In genomic region chr9:129632460-129632859, GRCh38 we compare ENCODE assay signal across 21 cellular contexts. TPM values are rescaled to one million over a fixed set of nuclear protein-coding genes. Genes with fewer than 3 reads are reported as not detected.
DNase-seq lines count a peak whose midpoint lies in the region; ATAC-seq and TF ChIP-seq lines count a peak whose summit lies in the region.
"Had no signal": no experiment of that assay in that cellular context is flagged by ENCODE, and none has a peak within 500 bp of the region (broad histone marks: within the 10 kb centered on the region; RNA-seq: fewer than 3 reads in every experiment).

No MANE protein-coding gene starts in this region.

- intact Hi-C loops in Right ventricle myocardium inferior (cut with DNase I) = no loop called here
- intact Hi-C loops in Right ventricle myocardium superior (cut with DNase I) = no loop called here
- intact Hi-C loops in IMR-90 (cut with micrococcal nuclease) = no loop called here

- WGBS in IMR-90 (ENCODE audit: extremely low coverage in 2 of 2, insufficient read length in 1 of 2), 2 experiments = no CpG with 5 or more reads among the region's 13 CpGs
- 93 to 96% methylated on average over 13 of the region's 13 CpGs for WGBS in endodermal cell (ENCODE audit: insufficient coverage in 1 of 2, insufficient read length in 1 of 2), 2 experiments

- H3K4me3 ChIP-seq in IMR-90 (ENCODE audit: insufficient read depth, low read depth, low read length) (no peak overlapping the region), endodermal cell (ENCODE audit: low read length) (no peak overlapping the region)
- H3K4me3 ChIP-seq: ascending aorta, transverse colon had no signal

- 0 out of 2 replicates have a peak overlapping the region, but pooled peaks have one; percentile 5 for H3K27ac ChIP-seq in IMR-90 (ENCODE audit: insufficient read depth, low read length)
- H3K27ac ChIP-seq in endodermal cell (ENCODE audit: low read depth, low read length) = no peak overlapping the region
- peak overlapping the region; percentile 9 for H3K27ac ChIP-seq in substantia nigra (ENCODE audit: low read depth, low read length, poor library complexity, severe bottlenecking)
- H3K27ac ChIP-seq: ascending aorta, transverse colon had no signal

- H3K56ac ChIP-seq in IMR-90 (ENCODE audit: extremely low read depth, insufficient read depth, low read length) = no peak overlapping the region

- peak overlapping the region; percentile 35 for H3K27ac Mint-ChIP-seq in endodermal cell

- TF ChIP-seq RAD21 in IMR-90 (IDR thresholded peaks at IDR 0.05; ENCODE audit: low read length) = no peak

- no peak overlapping the region for H4K5ac ChIP-seq in IMR-90 (ENCODE audit: low read depth, low read length)

- H4K91ac ChIP-seq in IMR-90 (ENCODE audit: insufficient read depth, low read depth, low read length) = no peak overlapping the region

- dilution Hi-C loops in IMR-90 (cut with HindIII; ENCODE audit: low sequenced_read_pairs, unreplicated experiment) = no loop called here

- H3K4me3 Mint-ChIP-seq in endodermal cell = no peak overlapping the region

- 0 out of 2 replicates have a peak overlapping the region, but pooled peaks have one; percentile 15 for H3K4ac ChIP-seq in IMR-90 (ENCODE audit: low read depth, low read length)

- TF ChIP-seq CTCF in IMR-90 (conservative IDR thresholded peaks at IDR 0.05; ENCODE audit: low read depth, low read length) (no peak), endodermal cell (conservative IDR thresholded peaks at IDR 0.05) (no peak)

- H4K8ac ChIP-seq in IMR-90 (ENCODE audit: low read depth in 2 of 2, low read length in 2 of 2) = peak overlapping the region in 1 of 2 experiments; percentile 42; a peak in 1 of 4 replicates

- ATAC-seq in Right ventricle myocardium inferior (no peak), Right ventricle myocardium superior (ENCODE audit: poor library complexity) (no peak), IMR-90 (ENCODE audit: low read depth) (no peak), GM21529 (IDR thresholded peaks at IDR 0.05; ENCODE audit: unreplicated experiment) (no peak)

- H3K4me1 ChIP-seq in IMR-90 (ENCODE audit: control insufficient read depth, insufficient read depth, low read length) (peaks cover 39% of the 10 kb centered on the region), endodermal cell (ENCODE audit: control insufficient read depth, insufficient read depth, low read length) (no peaks in the 10 kb centered on the region)

- no peak overlapping the region for H3K18ac ChIP-seq in IMR-90 (ENCODE audit: low read depth, low read length)

- peaks cover 10% of the 10 kb centered on the region for H3K4me1 Mint-ChIP-seq in endodermal cell

- H2BK15ac ChIP-seq in IMR-90 (ENCODE audit: low read depth, low read length) = no peak overlapping the region

- peaks cover 41% of the 10 kb centered on the region for H3K9me1 ChIP-seq in IMR-90 (ENCODE audit: insufficient read depth, low read length)

- BruUV-seq in IMR-90 (replicated peaks; lab: Mats Ljungman, UMichigan) = no TSS peak

- H3K14ac ChIP-seq in IMR-90 (replicated peaks; ENCODE audit: low read depth, low read length) = no peak overlapping the region

- H3K9me3 Mint-ChIP-seq in endodermal cell = no peaks in the 10 kb centered on the region

- H2BK5ac ChIP-seq in IMR-90 (ENCODE audit: low read depth, low read length, poor library complexity, severe bottlenecking) = peak overlapping the region; percentile 1

- peaks cover 94% of the 10 kb centered on the region for H4K20me1 ChIP-seq in IMR-90 (ENCODE audit: insufficient read depth, low read length)

- TF ChIP-seq POLR2A in IMR-90 (IDR thresholded peaks at IDR 0.05; ENCODE audit: low read depth, low read length) = no peak

- H3K79me1 ChIP-seq in IMR-90 (ENCODE audit: low read depth in 1 of 2, low read length in 2 of 2) = peaks cover 16 to 86% of the 10 kb centered on the region in 2 experiments

- no peak overlapping the region for H2AK5ac ChIP-seq in IMR-90 (ENCODE audit: low read depth, low read length)

- H3K27me3 Mint-ChIP-seq in endodermal cell (ENCODE audit: insufficient read depth) = no peaks in the 10 kb centered on the region

- H2BK120ac ChIP-seq in IMR-90 (ENCODE audit: low read depth, low read length) = no peak overlapping the region

- no peak overlapping the region for H3K4me2 ChIP-seq in IMR-90 (ENCODE audit: low read depth, low read length)

- in situ Hi-C loops in IMR-90 (cut with MboI; ENCODE audit: low sequenced_read_pairs) = no loop called here

- H3K9me3 ChIP-seq in IMR-90 (ENCODE audit: control insufficient read depth, insufficient read depth, low read length) (no peaks in the 10 kb centered on the region), endodermal cell (ENCODE audit: control insufficient read depth, low read length) (no peaks in the 10 kb centered on the region)
- H3K9me3 ChIP-seq: ascending aorta, transverse colon had no signal

- H3K23ac ChIP-seq in IMR-90 (ENCODE audit: low read depth, low read length) = peak overlapping the region; percentile 60; the same call in 1 of the 2 replicates

- H2AK9ac ChIP-seq in IMR-90 (replicated peaks; ENCODE audit: low read depth, low read length, poor library complexity) = no peak overlapping the region

- H3K36me3 Mint-ChIP-seq in endodermal cell (ENCODE audit: low read depth) = peaks cover 32% of the 10 kb centered on the region

- DNase-seq in Right ventricle myocardium inferior (ENCODE audit: missing footprints) (peak; percentile 63), Right ventricle myocardium superior (no peak), IMR-90 (peak; percentile 50), endodermal cell (no peak), substantia nigra (lab: John Stamatoyannopoulos, UW) (peak in 1 of 49 donors; percentile 39), NCI-H2107 treated with DMSO at 0.1 percent for 48 hours (lab: John Stamatoyannopoulos, UW; ENCODE audit: unreplicated experiment) (no peak), cortex of kidney (lab: John Stamatoyannopoulos, UW) (no peak)
- DNase-seq: activated CD4-positive, CD25-positive, alpha-beta regulatory T cell; activated gamma-delta T cell treated with Interleukin-2 at 50 U/mL for 16 hours; COR-L47; foreskin melanocyte; HCEC 1CT; NCI-H1092; NCI-H526; SIG-M5; stimulated activated CD4-positive, alpha-beta T cell treated with anti-CD3 and anti-CD28 coated beads, Interleukin-12 subunit alpha, Interleukin-12 subunit beta, amount 100 ng/mL, for 4 hours; transverse colon had no signal

- POLR2A ChIA-PET in IMR-90 (lab: Charles Lee; ENCODE audit: unreplicated experiment) = no interaction called here

- H2AFZ ChIP-seq in IMR-90 (replicated peaks; ENCODE audit: low read length, poor library complexity) = peak overlapping the region; percentile 61

- H2BK20ac ChIP-seq in IMR-90 (ENCODE audit: low read depth, low read length) = no peak overlapping the region

- H3K9ac ChIP-seq in IMR-90 (ENCODE audit: low read depth, low read length) = no peak overlapping the region
- no peak overlapping the region for H3K9ac ChIP-seq in endodermal cell (ENCODE audit: extremely low read depth, low read length, poor library complexity, severe bottlenecking)

- H3K36me3 ChIP-seq in IMR-90 (ENCODE audit: control insufficient read depth, insufficient read depth, low read length) (peaks cover 51% of the 10 kb centered on the region), endodermal cell (ENCODE audit: control insufficient read depth, insufficient read depth, low read length) (peaks cover 51% of the 10 kb centered on the region)

- H3K27me3 ChIP-seq in IMR-90 (ENCODE audit: control insufficient read depth, insufficient read depth, low read length) (no peaks in the 10 kb centered on the region), endodermal cell (ENCODE audit: control insufficient read depth, insufficient read depth, low read length, poor library complexity, severe bottlenecking) (no peaks in the 10 kb centered on the region)
- H3K27me3 ChIP-seq: ascending aorta, transverse colon had no signal

- CTCF ChIA-PET in IMR-90 (lab: Yijun Ruan, JAX) = no interaction called here

TF ChIP-seq in IMR-90, 13 proteins besides CTCF, POLR2A, EP300 and RAD21 (continues in another document):
- no peak; the same call in 1 of the 2 replicates for TF ChIP-seq MAZ (IDR thresholded peaks at IDR 0.05; ENCODE audit: borderline replicate concordance, low read depth, low read length)
- TF ChIP-seq FOS (IDR thresholded peaks at IDR 0.05; ENCODE audit: low read depth, low read length) = no peak
- TF ChIP-seq RCOR1 (IDR thresholded peaks at IDR 0.05; ENCODE audit: insufficient replicate concordance, low read length) = no peak
- no peak for TF ChIP-seq NFE2L2 (IDR thresholded peaks at IDR 0.05; ENCODE audit: low read depth, low read length)

RNA-seq across cellular contexts. Expression of gene NTMT1, which starts 6.5 kb away (rescaled TPM):
- total RNA-seq in Right ventricle myocardium inferior = 72.1 TPM
- total RNA-seq in Right ventricle myocardium superior = 66.7 TPM
- 67.8 and 68.1 TPM in 2 replicates for total RNA-seq in IMR-90 (2012; rRNA removed)
- 88.1 and 108 TPM in 2 replicates for polyA plus RNA-seq in IMR-90 (2012; rRNA removed)
- polyA plus RNA-seq in IMR-90 (2012; cell fraction: cytosol; rRNA removed) = 57.5 and 92.6 TPM in 2 replicates
- polyA plus RNA-seq in IMR-90 (2012; cell fraction: nucleus; rRNA removed; ENCODE audit: low replicate concordance) = 56.2 and 66.4 TPM in 2 replicates
- 10 to 100 TPM; 39.6 to 49.1 TPM for total RNA-seq in endodermal cell
- 40.4 TPM for polyA plus RNA-seq in endodermal cell (2013, experiment 1 of 2)
- 40.9 TPM for polyA plus RNA-seq in endodermal cell (2013, experiment 2 of 2)

RNA-seq across cellular contexts. Expression of gene ASB6, which starts 9.5 kb away (rescaled TPM):
- 9.3 TPM for total RNA-seq in Right ventricle myocardium inferior
- total RNA-seq in Right ventricle myocardium superior = 7.9 TPM
- total RNA-seq in IMR-90 (2012; rRNA removed) = 9.4 and 9.7 TPM in 2 replicates
- polyA plus RNA-seq in IMR-90 (2012; rRNA removed) = 28.9 and 31.4 TPM in 2 replicates
- 22.2 and 27.8 TPM in 2 replicates for polyA plus RNA-seq in IMR-90 (2012; cell fraction: cytosol; rRNA removed)
- polyA plus RNA-seq in IMR-90 (2012; cell fraction: nucleus; rRNA removed; ENCODE audit: low replicate concordance) = 42.0 and 79.1 TPM in 2 replicates
- total RNA-seq in endodermal cell = 10 to 100 TPM; 19.8 to 20.2 TPM
- 17.7 TPM for polyA plus RNA-seq in endodermal cell (2013, experiment 1 of 2)
- 14.9 TPM for polyA plus RNA-seq in endodermal cell (2013, experiment 2 of 2)

RNA-seq across cellular contexts. Expression of gene C9orf50, which starts 11.6 kb away (rescaled TPM):
- total RNA-seq in Right ventricle myocardium inferior = not detected
- total RNA-seq in Right ventricle myocardium superior = not detected
- not detected in 2 replicates for total RNA-seq in IMR-90 (2012; rRNA removed)
- 0.09 and 0.20 TPM in 2 replicates for polyA plus RNA-seq in IMR-90 (2012; rRNA removed)
- polyA plus RNA-seq in IMR-90 (2012; cell fraction: cytosol; rRNA removed) = 0.06 and 0.19 TPM in 2 replicates
- polyA plus RNA-seq in IMR-90 (2012; cell fraction: nucleus; rRNA removed; ENCODE audit: low replicate concordance) = 0.42 and 0.54 TPM in 2 replicates
- not detected for total RNA-seq in endodermal cell
- polyA plus RNA-seq in endodermal cell (2013, experiment 1 of 2) = not detected
- polyA plus RNA-seq in endodermal cell (2013, experiment 2 of 2) = not detected
- total RNA-seq: ascending aorta; T-helper 1 cell treated with Interleukin-12 subunit alpha and Interleukin-12 subunit beta and Interleukin-4 antibody, amounts not matched to agents 30 ng/mL and 1 ng/mL, for 36 hours; transverse colon had no signal
- polyA plus RNA-seq: neural cell had no signal

RNA-seq across cellular contexts. Expression of gene PRRX2, which starts 33.0 kb away (rescaled TPM):
- total RNA-seq in Right ventricle myocardium inferior (0.54 TPM), Right ventricle myocardium superior (0.89 TPM), IMR-90 (2012; rRNA removed) (12.7 and 13.1 TPM in 2 replicates), endodermal cell (1 to 10 TPM; 1.0 to 3.8 TPM)
- polyA plus RNA-seq in IMR-90 (2012; rRNA removed) = 35.5 and 45.9 TPM in 2 replicates
- polyA plus RNA-seq in IMR-90 (2012; cell fraction: cytosol; rRNA removed) = 19.5 and 46.6 TPM in 2 replicates
- 10.2 and 29.0 TPM in 2 replicates for polyA plus RNA-seq in IMR-90 (2012; cell fraction: nucleus; rRNA removed; ENCODE audit: low replicate concordance)
- polyA plus RNA-seq in endodermal cell (2013, experiment 1 of 2) = 5.4 TPM
- 6.0 TPM for polyA plus RNA-seq in endodermal cell (2013, experiment 2 of 2)
- polyA plus RNA-seq: neural cell had no signal

Comparison
In these comparisons a context has a peak if more than half of its experiments do, and no peak if none do; other contexts are left out.
1. DNase-seq: peak in Right ventricle myocardium inferior (single experiment) and IMR-90 (single experiment); none in Right ventricle myocardium superior (single experiment), endodermal cell (single experiment), NCI-H2107 treated with DMSO at 0.1 percent for 48 hours (single experiment) and cortex of kidney (single experiment).